8 cellular contexts compared by ENCODE assay signal in genomic region chr9:123544007-123544827, GRCh38.
DNase-seq lines count a peak whose midpoint lies in the region; ATAC-seq, FAIRE-seq and TF ChIP-seq lines count a peak whose summit lies in the region.

No MANE protein-coding gene starts in this region.

- no peak overlapping the region for H3K4me3 ChIP-seq in astrocyte (ENCODE audit: insufficient read depth, low read depth, low read length)
- H3K4me3 ChIP-seq in upper lobe of right lung: no peak overlapping the region
- H3K4me3 ChIP-seq in aorta (ENCODE audit: low read length in 2 of 2): no peak overlapping the region

- no peak for ATAC-seq in upper lobe of right lung
- ATAC-seq in esophagus mucosa: no peak
- ATAC-seq in aorta (ENCODE audit: low FRiP score): no peak

- no peak overlapping the region for H2AFZ ChIP-seq in astrocyte (ENCODE audit: low read depth, low read length)

- TF ChIP-seq CTCF in astrocyte (IDR thresholded peaks at IDR 0.05; ENCODE audit: insufficient read depth, low read depth, low read length) (peak; percentile 97), upper lobe of right lung (IDR thresholded peaks at IDR 0.05) (peak; percentile 85)

- peaks cover 5% of the 10 kb centered on the region for H3K27me3 ChIP-seq in astrocyte (ENCODE audit: insufficient read depth, low read length)
- H3K27me3 ChIP-seq in upper lobe of right lung: no peaks in the 10 kb centered on the region
- H3K27me3 ChIP-seq in aorta (ENCODE audit: control insufficient read depth in 1 of 2, insufficient read depth in 2 of 2, low read length in 1 of 2): no peaks in the 10 kb centered on the region

- H3K4me3 Mint-ChIP-seq in astrocyte (ENCODE audit: unreplicated experiment): no peak overlapping the region

- 63 to 64% methylated on average over 3 of the region's 3 CpGs for WGBS in aorta, 2 donors

- H3K27me3 Mint-ChIP-seq in astrocyte (ENCODE audit: low read depth, unreplicated experiment): peaks cover 26% of the 10 kb centered on the region

- no peaks in the 10 kb centered on the region for H3K9me3 Mint-ChIP-seq in astrocyte (ENCODE audit: unreplicated experiment)

- H3K4me1 ChIP-seq in astrocyte (ENCODE audit: insufficient read depth, low read length): no peaks in the 10 kb centered on the region
- no peaks in the 10 kb centered on the region for H3K4me1 ChIP-seq in upper lobe of right lung
- H3K4me1 ChIP-seq in aorta (ENCODE audit: control insufficient read depth in 1 of 2, insufficient read depth in 2 of 2, low read length in 2 of 2): no peaks in the 10 kb centered on the region

- no peak overlapping the region for H3K4me2 ChIP-seq in astrocyte (ENCODE audit: low read length)

- no peak overlapping the region for H3K27ac Mint-ChIP-seq in astrocyte (ENCODE audit: unreplicated experiment)

- no peak overlapping the region for H3K9ac ChIP-seq in astrocyte (ENCODE audit: low read length)

- H3K27ac ChIP-seq in astrocyte (ENCODE audit: low read depth, low read length) (no peak overlapping the region), upper lobe of right lung (no peak overlapping the region), aorta (ENCODE audit: low read depth in 1 of 2, low read length in 2 of 2) (no peak overlapping the region)

- H3K9me3 ChIP-seq in astrocyte (ENCODE audit: insufficient read depth, low read depth, low read length): no peaks in the 10 kb centered on the region
- no peaks in the 10 kb centered on the region for H3K9me3 ChIP-seq in upper lobe of right lung
- H3K9me3 ChIP-seq in aorta (ENCODE audit: control insufficient read depth, low read length): no peaks in the 10 kb centered on the region

- no peaks in the 10 kb centered on the region for H3K79me2 ChIP-seq in astrocyte (ENCODE audit: insufficient read depth, low read length)

- FAIRE-seq in A204.1 (lab: Jason Lieb, UNC) (peak; percentile 96), G401.6 (lab: Jason Lieb, UNC) (peak; percentile 96), astrocyte (lab: Jason Lieb, UNC) (no peak)

- intact Hi-C loops in upper lobe of right lung (cut with DNase I): loop anchor here (5.0 kb wide), 1 partner anchor 498 kb away; no protein-coding TSS in a partner anchor
- intact Hi-C loops in aorta (cut with DNase I): loop anchor here in 1 of 2 donors (5.0 kb wide), 2 partner anchors 498 to 993 kb away; no protein-coding TSS in a partner anchor

- DNase-seq in NCI-H2029 treated with DMSO at 0.1 percent for 48 hours (lab: John Stamatoyannopoulos, UW) (peak; percentile 22), astrocyte (ENCODE audit: low read depth) (peak; percentile 20), iPS-NIHi7 (ENCODE audit: extremely low spot score) (peak; percentile 49), upper lobe of right lung (no peak), aorta (no peak)

- H4K20me1 ChIP-seq in astrocyte (ENCODE audit: insufficient read depth, low read length): peaks cover 8% of the 10 kb centered on the region

- H3K36me3 ChIP-seq in astrocyte (ENCODE audit: insufficient read depth, low read length) (no peaks in the 10 kb centered on the region), upper lobe of right lung (no peaks in the 10 kb centered on the region), aorta (ENCODE audit: control insufficient read depth in 1 of 2, insufficient read depth in 2 of 2, low read length in 1 of 2) (no peaks in the 10 kb centered on the region)

- peaks cover 8% of the 10 kb centered on the region for H3K4me1 Mint-ChIP-seq in astrocyte (ENCODE audit: low read depth, unreplicated experiment)

- no peaks in the 10 kb centered on the region for H3K36me3 Mint-ChIP-seq in astrocyte (ENCODE audit: low read depth, unreplicated experiment)

Comparison
In these comparisons a context has a peak if more than half of its experiments do, and no peak if none do; other contexts are left out.
1. DNase-seq: peak in NCI-H2029 treated with DMSO at 0.1 percent for 48 hours (single experiment), astrocyte (single experiment) and iPS-NIHi7 (single experiment); none in upper lobe of right lung (single experiment) and aorta (0 of 2).